ENCODE assay signal across 11 cellular contexts in the genomic region with DNA sequence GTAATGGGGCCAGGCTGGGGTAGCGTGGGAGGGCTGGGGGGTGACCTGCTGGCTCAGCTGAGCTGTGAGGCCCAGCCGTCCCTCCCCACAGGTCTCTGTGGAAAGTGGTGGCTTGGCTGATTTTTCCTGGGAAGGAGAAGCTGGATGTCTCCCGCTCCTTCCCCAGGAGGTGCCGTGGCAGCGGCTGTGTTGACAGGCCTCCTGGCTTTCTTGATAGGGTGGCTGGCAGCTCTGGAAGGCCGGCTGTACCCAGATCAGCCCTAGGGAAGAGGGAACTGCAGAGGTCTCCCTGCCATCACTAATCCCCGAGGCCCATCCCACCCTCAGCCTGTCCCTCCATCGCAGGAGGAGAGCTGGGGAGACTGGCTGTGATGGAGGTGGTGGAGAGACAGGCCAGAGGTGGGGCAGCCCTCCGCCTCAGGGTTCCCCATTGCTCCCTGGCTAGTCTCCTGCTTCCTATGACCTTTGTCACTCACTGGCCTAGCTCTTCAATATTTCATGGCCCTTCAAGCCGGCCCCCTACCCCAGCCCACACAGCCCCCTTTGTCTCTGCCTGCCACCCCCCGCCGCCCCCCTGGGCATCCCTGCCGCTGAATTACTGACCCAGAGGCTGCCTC. TPM values are rescaled to one million over a fixed set of nuclear protein-coding genes. Genes with fewer than 3 reads are reported as not detected.
A peak's percentile ranks its signal among the peaks of the same experiment; 100 is the strongest.
DNase-seq lines count a peak whose midpoint lies in the region; ATAC-seq and TF ChIP-seq lines count a peak whose summit lies in the region.
"Had no signal": no experiment of that assay in that cellular context is flagged by ENCODE, and none has a peak within 500 bp of the region (broad histone marks: within the 10 kb centered on the region; RNA-seq: fewer than 3 reads in every experiment).

No MANE protein-coding gene starts in this region.

- no peaks in the 10 kb centered on the region for H3K27me3 ChIP-seq in BE2C
- H3K27me3 ChIP-seq in SU-DHL-6 (ENCODE audit: low read length), result no peaks in the 10 kb centered on the region
- no peaks in the 10 kb centered on the region for H3K27me3 ChIP-seq in left ventricle myocardium inferior (ENCODE audit: low read depth)

- H3K36me3 Mint-ChIP-seq in progenitor cell of endocrine pancreas (ENCODE audit: insufficient read depth), result no peaks in the 10 kb centered on the region

- H3K27me3 Mint-ChIP-seq in progenitor cell of endocrine pancreas, result no peaks in the 10 kb centered on the region

- no peaks in the 10 kb centered on the region for H3K9me3 Mint-ChIP-seq in progenitor cell of endocrine pancreas (ENCODE audit: low read depth)
- H3K9me3 Mint-ChIP-seq: CD4-positive, CD25-positive, alpha-beta regulatory T cell had no signal

- 0 out of 2 replicates have a peak, but pooled peaks cover 4% of the 10 kb centered on the region for H3K36me3 ChIP-seq in BE2C
- no peaks in the 10 kb centered on the region for H3K36me3 ChIP-seq in SU-DHL-6 (ENCODE audit: low read length)
- no peaks in the 10 kb centered on the region for H3K36me3 ChIP-seq in left ventricle myocardium inferior

- no peak overlapping the region for H2AFZ ChIP-seq in SU-DHL-6 (ENCODE audit: low read depth, low read length, severe bottlenecking)

- peak; percentile 9; the same call in 1 of the 2 replicates for TF ChIP-seq CTCF in BE2C (IDR thresholded peaks at IDR 0.05; ENCODE audit: low read depth, low read length)
- no peak for TF ChIP-seq CTCF in SU-DHL-6 (IDR thresholded peaks at IDR 0.05; ENCODE audit: insufficient read depth, low read length, poor library complexity, severe bottlenecking)
- no peak for TF ChIP-seq CTCF in left ventricle myocardium inferior (IDR thresholded peaks at IDR 0.05; ENCODE audit: borderline replicate concordance)
- TF ChIP-seq CTCF in progenitor cell of endocrine pancreas (IDR thresholded peaks at IDR 0.05; ENCODE audit: unreplicated experiment), result no peak

- H3K4me1 ChIP-seq in BE2C (peaks cover 62% of the 10 kb centered on the region), left ventricle myocardium inferior (peaks cover 100% of the 10 kb centered on the region)

- H3K4me3 Mint-ChIP-seq in progenitor cell of endocrine pancreas (ENCODE audit: low read depth), result peak overlapping the region; percentile 9
- H3K4me3 Mint-ChIP-seq: CD4-positive, CD25-positive, alpha-beta regulatory T cell had no signal

- peaks cover 26% of the 10 kb centered on the region for H3F3A ChIP-seq in SU-DHL-6 (ENCODE audit: insufficient read depth)

- DNase-seq in BE2C (peak; percentile 71), left ventricle myocardium inferior (peak; percentile 51), progenitor cell of endocrine pancreas (ENCODE audit: low spot score, unreplicated experiment) (no peak), occipital lobe (lab: John Stamatoyannopoulos, UW) (no peak)
- DNase-seq: CD4-positive, CD25-positive, alpha-beta regulatory T cell; NCI-H510A treated with DMSO at 0.1 percent for 48 hours had no signal

- peaks cover 5% of the 10 kb centered on the region; the same call in 1 of the 2 replicates for H4K20me1 ChIP-seq in SU-DHL-6 (ENCODE audit: low read depth, low read length)

- peak overlapping the region; percentile 93 for H3K27ac ChIP-seq in SU-DHL-6 (ENCODE audit: low read depth, low read length)
- H3K27ac ChIP-seq in left ventricle myocardium inferior (replicated peaks), result peak overlapping the region; percentile 91
- H3K27ac ChIP-seq: HL-60 had no signal

- peak overlapping the region; percentile 90 for H3K27ac Mint-ChIP-seq in progenitor cell of endocrine pancreas
- H3K27ac Mint-ChIP-seq: CD4-positive, CD25-positive, alpha-beta regulatory T cell had no signal

- peaks cover 100% of the 10 kb centered on the region for H3K79me2 ChIP-seq in SU-DHL-6 (ENCODE audit: insufficient read depth, low read length)

- peaks cover 68% of the 10 kb centered on the region for H3K4me1 Mint-ChIP-seq in progenitor cell of endocrine pancreas (ENCODE audit: low read depth)

- intact Hi-C loops in left ventricle myocardium inferior (cut with micrococcal nuclease), result no loop called here

- H3K4me3 ChIP-seq in BE2C (ENCODE audit: low read depth, low read length), result no peak overlapping the region
- no peak overlapping the region for H3K4me3 ChIP-seq in SU-DHL-6 (ENCODE audit: insufficient read depth, low read length, poor library complexity, severe bottlenecking)
- peak overlapping the region; percentile 90 for H3K4me3 ChIP-seq in left ventricle myocardium inferior

- ATAC-seq in HG03159 (IDR thresholded peaks at IDR 0.05; ENCODE audit: unreplicated experiment), result no peak
- no peak for ATAC-seq in GM18502 (IDR thresholded peaks at IDR 0.05; ENCODE audit: poor library complexity, unreplicated experiment)
- no peak for ATAC-seq in HG02571 (IDR thresholded peaks at IDR 0.05; ENCODE audit: unreplicated experiment)

- H3K4me2 ChIP-seq in SU-DHL-6 (ENCODE audit: low read depth, low read length, poor library complexity, severe bottlenecking), result peak overlapping the region; percentile 88

- H3K9ac ChIP-seq in SU-DHL-6 (ENCODE audit: low read length), result no peak overlapping the region; the same call in 1 of the 2 replicates

- no peaks in the 10 kb centered on the region for H3K9me2 ChIP-seq in SU-DHL-6 (replicated peaks; ENCODE audit: insufficient read depth, low read length)

- H3K9me3 ChIP-seq in BE2C (no peaks in the 10 kb centered on the region), SU-DHL-6 (ENCODE audit: insufficient read depth, low read length) (no peaks in the 10 kb centered on the region), left ventricle myocardium inferior (replicated peaks) (no peaks in the 10 kb centered on the region)

RNA-seq across cellular contexts. Expression of a gene that starts 6.8 kb away (rescaled TPM):
- polyA plus RNA-seq in BE2C (2012; ENCODE audit: insufficient read depth, insufficient read length, low read depth), result 263 TPM
- total RNA-seq in left ventricle myocardium inferior, result 56.9 TPM
- 79.1 and 88.2 TPM in 2 replicates for total RNA-seq in progenitor cell of endocrine pancreas
- total RNA-seq in occipital lobe, result 37.1 TPM

Comparison
In these comparisons a context has a peak if more than half of its experiments do, and no peak if none do; other contexts are left out.
1. DNase-seq: peak in BE2C (single experiment) and left ventricle myocardium inferior (single experiment); none in progenitor cell of endocrine pancreas (single experiment) and occipital lobe (single experiment).